In the genomic region with DNA sequence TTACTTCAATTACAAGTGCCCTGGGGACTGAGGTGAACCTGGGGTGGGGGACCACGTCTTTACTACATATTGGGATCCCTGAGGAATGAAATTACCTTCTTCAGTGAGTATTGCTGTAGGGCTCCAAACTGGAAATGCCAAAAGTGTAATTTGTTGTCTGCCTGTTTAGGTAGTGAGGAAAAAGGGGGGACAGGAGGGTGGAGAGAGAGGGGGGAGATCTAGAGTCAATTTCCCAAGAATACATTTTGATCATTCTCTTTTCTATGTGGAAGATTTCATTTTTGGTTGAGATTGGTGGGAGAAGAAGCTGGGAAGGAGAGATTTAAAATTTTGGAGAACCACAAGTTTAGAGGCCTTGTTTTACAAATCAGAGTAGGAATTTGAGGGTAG, we compare ENCODE assay signal across 1 cellular context.
TF ChIP-seq lines count a peak whose summit lies in the region.

No MANE protein-coding gene starts in this region.

TF ChIP-seq in WTC11, 78 proteins besides CTCF, POLR2A, EP300 and RAD21 (continued from another document):
- TF ChIP-seq, protein P1, sequence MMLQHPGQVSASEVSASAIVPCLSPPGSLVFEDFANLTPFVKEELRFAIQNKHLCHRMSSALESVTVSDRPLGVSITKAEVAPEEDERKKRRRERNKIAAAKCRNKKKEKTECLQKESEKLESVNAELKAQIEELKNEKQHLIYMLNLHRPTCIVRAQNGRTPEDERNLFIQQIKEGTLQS (CRISPR knock-in tag; conservative IDR thresholded peaks at IDR 0.05), result no peak
- no peak for TF ChIP-seq FOXP1 (CRISPR knock-in tag; IDR thresholded peaks at IDR 0.05; ENCODE audit: borderline replicate concordance)
- no peak for TF ChIP-seq TEAD1 (CRISPR knock-in tag; IDR thresholded peaks at IDR 0.05)
- TF ChIP-seq, protein P2, sequence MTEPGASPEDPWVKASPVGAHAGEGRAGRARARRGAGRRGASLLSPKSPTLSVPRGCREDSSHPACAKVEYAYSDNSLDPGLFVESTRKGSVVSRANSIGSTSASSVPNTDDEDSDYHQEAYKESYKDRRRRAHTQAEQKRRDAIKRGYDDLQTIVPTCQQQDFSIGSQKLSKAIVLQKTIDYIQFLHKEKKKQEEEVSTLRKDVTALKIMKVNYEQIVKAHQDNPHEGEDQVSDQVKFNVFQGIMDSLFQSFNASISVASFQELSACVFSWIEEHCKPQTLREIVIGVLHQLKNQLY (CRISPR knock-in tag; IDR thresholded peaks at IDR 0.05), result no peak
- TF ChIP-seq ETV6 (CRISPR knock-in tag; IDR thresholded peaks at IDR 0.05), result no peak
- no peak for TF ChIP-seq FOXK1 (CRISPR knock-in tag; IDR thresholded peaks at IDR 0.05)
- no peak for TF ChIP-seq SP1 (CRISPR knock-in tag; conservative IDR thresholded peaks at IDR 0.05)
- no peak for TF ChIP-seq GABPB1 (CRISPR knock-in tag; IDR thresholded peaks at IDR 0.05)
- TF ChIP-seq ZNF219 (CRISPR knock-in tag; IDR thresholded peaks at IDR 0.05; ENCODE audit: borderline replicate concordance), result no peak
- TF ChIP-seq SOX15 (CRISPR knock-in tag; IDR thresholded peaks at IDR 0.05), result no peak
- TF ChIP-seq, protein P3, sequence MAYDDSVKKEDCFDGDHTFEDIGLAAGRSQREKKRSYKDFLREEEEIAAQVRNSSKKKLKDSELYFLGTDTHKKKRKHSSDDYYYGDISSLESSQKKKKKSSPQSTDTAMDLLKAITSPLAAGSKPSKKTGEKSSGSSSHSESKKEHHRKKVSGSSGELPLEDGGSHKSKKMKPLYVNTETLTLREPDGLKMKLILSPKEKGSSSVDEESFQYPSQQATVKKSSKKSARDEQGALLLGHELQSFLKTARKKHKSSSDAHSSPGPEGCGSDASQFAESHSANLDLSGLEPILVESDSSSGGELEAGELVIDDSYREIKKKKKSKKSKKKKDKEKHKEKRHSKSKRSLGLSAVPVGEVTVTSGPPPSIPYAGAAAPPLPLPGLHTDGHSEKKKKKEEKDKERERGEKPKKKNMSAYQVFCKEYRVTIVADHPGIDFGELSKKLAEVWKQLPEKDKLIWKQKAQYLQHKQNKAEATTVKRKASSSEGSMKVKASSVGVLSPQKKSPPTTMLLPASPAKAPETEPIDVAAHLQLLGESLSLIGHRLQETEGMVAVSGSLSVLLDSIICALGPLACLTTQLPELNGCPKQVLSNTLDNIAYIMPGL (CRISPR knock-in tag; IDR thresholded peaks at IDR 0.05), result no peak
- TF ChIP-seq ZNF423 (CRISPR knock-in tag; IDR thresholded peaks at IDR 0.05), result no peak
- no peak for TF ChIP-seq TCF7 (CRISPR knock-in tag; IDR thresholded peaks at IDR 0.05; ENCODE audit: low read depth)
